8 cellular contexts compared by ENCODE assay signal in genomic region chr2:71129114-71129890, GRCh38. TPM values are rescaled to one million over a fixed set of nuclear protein-coding genes. Genes with fewer than 3 reads are reported as not detected.
DNase-seq lines count a peak whose midpoint lies in the region; ATAC-seq and TF ChIP-seq lines count a peak whose summit lies in the region.

No MANE protein-coding gene starts in this region.

- POLR2A ChIA-PET in Caco-2 (lab: Charles Lee) = interaction anchor here (0.6 to 0.8 kb wide), 2 partner anchors 28 to 61 kb away, joined by 3 to 12 read pairs; partner anchors contain the start of gene NAGK
- POLR2A ChIA-PET in activated CD4-positive, alpha-beta T cell treated with anti-CD3 and anti-CD28 coated beads, Interleukin-2, amount 10 ng/mL, durations not matched to agents 7 days and 5 days (lab: Charles Lee) = no interaction called here

- H3K36me3 Mint-ChIP-seq in Caco-2 (ENCODE audit: insufficient read depth, unreplicated experiment) = peaks cover 19% of the 10 kb centered on the region
- peaks cover 5% of the 10 kb centered on the region for H3K36me3 Mint-ChIP-seq in activated CD4-positive, alpha-beta T cell treated with anti-CD3 and anti-CD28 coated beads, Interleukin-2, amount 10 ng/mL, durations not matched to agents 7 days and 5 days (ENCODE audit: low read depth)

- H3K4me3 Mint-ChIP-seq in Caco-2 (ENCODE audit: unreplicated experiment) = no peak overlapping the region
- no peak overlapping the region for H3K4me3 Mint-ChIP-seq in activated CD4-positive, alpha-beta T cell treated with anti-CD3 and anti-CD28 coated beads, Interleukin-2, amount 10 ng/mL, durations not matched to agents 7 days and 5 days

- no peaks in the 10 kb centered on the region for H3K9me3 Mint-ChIP-seq in Caco-2 (ENCODE audit: unreplicated experiment)
- no peaks in the 10 kb centered on the region for H3K9me3 Mint-ChIP-seq in activated CD4-positive, alpha-beta T cell treated with anti-CD3 and anti-CD28 coated beads, Interleukin-2, amount 10 ng/mL, durations not matched to agents 7 days and 5 days

- no peak for ATAC-seq in left colon

- BruUV-seq in Caco-2 (replicated peaks; lab: Mats Ljungman, UMichigan) = TSS peak; percentile 72

- intact Hi-C loops in Caco-2 (cut with micrococcal nuclease; ENCODE audit: unreplicated experiment) (no loop called here), left colon (cut with DNase I, micrococcal nuclease) (no loop called here)

- 0 out of 2 replicates have a peak, but pooled peaks cover 4% of the 10 kb centered on the region for H3K4me1 ChIP-seq in Caco-2

- no peaks in the 10 kb centered on the region for H3K4me1 Mint-ChIP-seq in Caco-2 (ENCODE audit: low read depth, unreplicated experiment)
- H3K4me1 Mint-ChIP-seq in activated CD4-positive, alpha-beta T cell treated with anti-CD3 and anti-CD28 coated beads, Interleukin-2, amount 10 ng/mL, durations not matched to agents 7 days and 5 days = peaks cover 12% of the 10 kb centered on the region

- peak overlapping the region; percentile 93 for H3K27ac ChIP-seq in HL-60 (replicated peaks)

- H3K27me3 Mint-ChIP-seq in Caco-2 (ENCODE audit: insufficient read depth, unreplicated experiment) = no peaks in the 10 kb centered on the region
- H3K27me3 Mint-ChIP-seq in activated CD4-positive, alpha-beta T cell treated with anti-CD3 and anti-CD28 coated beads, Interleukin-2, amount 10 ng/mL, durations not matched to agents 7 days and 5 days = no peaks in the 10 kb centered on the region

- peak overlapping the region; percentile 73 for H3K4me3 ChIP-seq in Caco-2 (ENCODE audit: low read depth, low read length)
- H3K4me3 ChIP-seq in HL-60 (replicated peaks; ENCODE audit: insufficient read depth, low read length) = peak overlapping the region; percentile 87
- H3K4me3 ChIP-seq in choroid plexus epithelial cell (ENCODE audit: low read depth, low read length) = peak overlapping the region; percentile 99

- no peaks in the 10 kb centered on the region for H3K9me3 ChIP-seq in Caco-2

- H3K27ac Mint-ChIP-seq in Caco-2 (ENCODE audit: unreplicated experiment) = no peak overlapping the region
- no peak overlapping the region for H3K27ac Mint-ChIP-seq in activated CD4-positive, alpha-beta T cell treated with anti-CD3 and anti-CD28 coated beads, Interleukin-2, amount 10 ng/mL, durations not matched to agents 7 days and 5 days

- TF ChIP-seq CTCF in Caco-2 (IDR thresholded peaks at IDR 0.05; ENCODE audit: insufficient read depth in 1 of 2, low read depth in 1 of 2, low read length in 1 of 2, severe bottlenecking in 1 of 2, unreplicated experiment in 1 of 2) = no peak
- no peak for TF ChIP-seq CTCF in HL-60 (IDR thresholded peaks at IDR 0.05; ENCODE audit: insufficient read depth, low read length)
- TF ChIP-seq CTCF in choroid plexus epithelial cell (conservative IDR thresholded peaks at IDR 0.05; ENCODE audit: low read depth, low read length) = no peak

- H3K27me3 ChIP-seq in Caco-2 (replicated peaks; ENCODE audit: control insufficient read depth, insufficient read depth, low read length) = no peaks in the 10 kb centered on the region
- H3K27me3 ChIP-seq in HL-60 (ENCODE audit: insufficient read depth, poor library complexity, severe bottlenecking) = no peaks in the 10 kb centered on the region

- DNase-seq in Caco-2 (no peak), HL-60 (ENCODE audit: low read depth in 1 of 2, low spot score in 1 of 2) (no peak), choroid plexus epithelial cell (ENCODE audit: low read depth) (peak; percentile 18), myocyte (ENCODE audit: low read depth) (peak; percentile 15), T-helper 1 cell (no peak), left colon (no peak)
- no peak for DNase-seq in activated effector memory CD4-positive, alpha-beta T cell treated with anti-CD3 and anti-CD28 coated beads, Interleukin-2, amount 50 U/mL, for 16 hours
- no peak for DNase-seq in activated CD4-positive, alpha-beta T cell treated with anti-CD3 and anti-CD28 coated beads, Interleukin-2, amount 10 ng/mL, durations not matched to agents 7 days and 5 days

- CTCF ChIA-PET in Caco-2 (lab: Charles Lee) = interaction anchor here (1.0 kb wide), 2 partner anchors 29 to 202 kb away, joined by 4 to 7 read pairs; partner anchors contain the start of gene ZNF638
- CTCF ChIA-PET in activated CD4-positive, alpha-beta T cell treated with anti-CD3 and anti-CD28 coated beads, Interleukin-2, amount 10 ng/mL, durations not matched to agents 7 days and 5 days (lab: Charles Lee) = interaction anchor here (1.0 kb wide), 1 partner anchor 37 kb away, joined by 3 read pairs; no protein-coding TSS in a partner anchor

- no peaks in the 10 kb centered on the region for H3K36me3 ChIP-seq in Caco-2 (ENCODE audit: control insufficient read depth, insufficient read depth, low read length)

RNA-seq across cellular contexts. Expression of gene MCEE, which starts 0.7 kb away (rescaled TPM):
- total RNA-seq in Caco-2 (2022) (13.7 and 15.6 TPM in 2 replicates), myocyte (16.1 and 16.4 TPM in 2 replicates), left colon (10 to 100 TPM; 21.6 to 23.6 TPM)
- 17.1 TPM for polyA plus RNA-seq in myocyte (2012)
- 10 to 100 TPM; 13.5 to 15.3 TPM for total RNA-seq in activated CD4-positive, alpha-beta T cell treated with anti-CD3 and anti-CD28 coated beads, Interleukin-2, amount 10 ng/mL, durations not matched to agents 7 days and 5 days

RNA-seq across cellular contexts. Expression of gene MPHOSPH10, which starts 1.1 kb away (rescaled TPM):
- total RNA-seq in Caco-2 (2022) = 53.2 and 57.8 TPM in 2 replicates
- total RNA-seq in myocyte = 25.9 and 29.0 TPM in 2 replicates
- 13.4 TPM for polyA plus RNA-seq in myocyte (2012)
- total RNA-seq in left colon = 10 to 100 TPM; 18.8 to 22.9 TPM
- total RNA-seq in activated CD4-positive, alpha-beta T cell treated with anti-CD3 and anti-CD28 coated beads, Interleukin-2, amount 10 ng/mL, durations not matched to agents 7 days and 5 days = 10 to 100 TPM; 36.4 to 44.1 TPM

Comparison
In these comparisons a context has a peak if more than half of its experiments do, and no peak if none do; other contexts are left out.
1. DNase-seq: peak in choroid plexus epithelial cell (single experiment) and myocyte (single experiment); none in Caco-2 (0 of 2), HL-60 (0 of 2), T-helper 1 cell (0 of 5), left colon (0 of 2), activated effector memory CD4-positive, alpha-beta T cell treated with anti-CD3 and anti-CD28 coated beads, Interleukin-2, amount 50 U/mL, for 16 hours (single experiment) and activated CD4-positive, alpha-beta T cell treated with anti-CD3 and anti-CD28 coated beads, Interleukin-2, amount 10 ng/mL, durations not matched to agents 7 days and 5 days (single experiment).
2. Peak in every context shown above with its lines, with median percentiles within 50 percentile points of each other: H3K4me3 ChIP-seq.